ENCODE assay signal across 16 cellular contexts in genomic region chr17:41705271-41705991, GRCh38. TPM values are rescaled to one million over a fixed set of nuclear protein-coding genes. Genes with fewer than 3 reads are reported as not detected.
DNase-seq lines count a peak whose midpoint lies in the region; ATAC-seq and TF ChIP-seq lines count a peak whose summit lies in the region.
"Had no signal": no experiment of that assay in that cellular context is flagged by ENCODE, and none has a peak within 500 bp of the region (broad histone marks: within the 10 kb centered on the region; RNA-seq: fewer than 3 reads in every experiment).

No MANE protein-coding gene starts in this region.

- no peaks in the 10 kb centered on the region for H3K27me3 ChIP-seq in PC-9 (ENCODE audit: insufficient read depth, low read depth)

- POLR2A ChIA-PET in PC-9 (lab: Charles Lee; ENCODE audit: unreplicated experiment) = no interaction called here

- H3K4me3 ChIP-seq in PC-9 = no peak overlapping the region
- H3K4me3 ChIP-seq: GM12878, GM23248 had no signal

- H3K9me2 ChIP-seq in PC-9 (ENCODE audit: insufficient read depth) = no peaks in the 10 kb centered on the region

- H2AFZ ChIP-seq in PC-9 = no peak overlapping the region
- H2AFZ ChIP-seq: GM23248 had no signal

- H3F3A ChIP-seq in PC-9 (ENCODE audit: insufficient read depth, low read depth) = no peaks in the 10 kb centered on the region

- no peaks in the 10 kb centered on the region for H4K20me1 ChIP-seq in PC-9 (ENCODE audit: insufficient read depth)

- CTCF ChIA-PET in PC-9 (lab: Charles Lee) = no interaction called here

- H3K79me2 ChIP-seq in PC-9 (ENCODE audit: low read depth) = no peaks in the 10 kb centered on the region

- BruUV-seq in PC-9 (replicated peaks; lab: Mats Ljungman, UMichigan) = no TSS peak

- no peaks in the 10 kb centered on the region for H3K36me3 ChIP-seq in PC-9 (ENCODE audit: low read depth)

- peak; percentile 68 for DNase-seq in HT1080 (ENCODE audit: low read depth)
- peak; percentile 69 for DNase-seq in amniotic epithelial cell (ENCODE audit: low read depth)
- peak; percentile 52 for DNase-seq in iPS-NIHi11 (ENCODE audit: low spot score)
- DNase-seq in NAMALWA (ENCODE audit: low spot score) = no peak
- DNase-seq in PC-9 = no peak
- DNase-seq: activated CD8-positive, alpha-beta T cell treated with anti-CD3 and anti-CD28 coated beads, Interleukin-2, amount 10 ng/mL, durations not matched to agents 7 days and 5 days; GM23248; KG1; stimulated activated CD4-positive, alpha-beta T cell treated with anti-CD3 and anti-CD28 coated beads, Interleukin-4, amount 100 ng/mL, for 24 hours had no signal

- no peak for TF ChIP-seq CTCF in PC-9 (conservative IDR thresholded peaks at IDR 0.05)

- H3K4me2 ChIP-seq in PC-9 = no peak overlapping the region

- intact Hi-C loops in PC-9 (cut with micrococcal nuclease; ENCODE audit: unreplicated experiment) = no loop called here

- ATAC-seq in HG03378 (IDR thresholded peaks at IDR 0.05; ENCODE audit: unreplicated experiment) = no peak
- ATAC-seq: activated CD8-positive, alpha-beta T cell treated with anti-CD3 and anti-CD28 coated beads, Interleukin-2, amount 10 ng/mL, durations not matched to agents 7 days and 5 days; GM12878 had no signal

- peak overlapping the region; percentile 20 for H3K27ac ChIP-seq in temporal lobe (ENCODE audit: low read depth, low read length)
- no peak overlapping the region for H3K27ac ChIP-seq in PC-9
- H3K27ac ChIP-seq: GM23248 had no signal

- no peaks in the 10 kb centered on the region for H3K4me1 ChIP-seq in PC-9 (replicated peaks; ENCODE audit: insufficient read depth)

- H3K9me3 ChIP-seq in PC-9 (ENCODE audit: insufficient read depth, low read depth) = no peaks in the 10 kb centered on the region

RNA-seq across cellular contexts. Expression of gene GAST, which starts 6.7 kb away (rescaled TPM):
- total RNA-seq in HT1080 (2014; rRNA removed; shearing (Covaris generic)) = not detected in 2 replicates
- polyA plus RNA-seq in HT1080 (2015; cell fraction: cytosol; rRNA removed) = not detected in 2 replicates
- not detected in 2 replicates for polyA plus RNA-seq in HT1080 (2015; cell fraction: nucleus; rRNA removed)
- total RNA-seq in temporal lobe = not detected
- 0.87 TPM in 1 of 2 replicates, not detected in the other for total RNA-seq in PC-9 (2021)
- total RNA-seq: activated CD8-positive, alpha-beta T cell treated with anti-CD3 and anti-CD28 coated beads, Interleukin-2, amount 10 ng/mL, durations not matched to agents 7 days and 5 days; GM12878; GM23248; lung microvascular endothelial cell; OCI-LY7; posterior vena cava; T-helper 2 cell treated with Interferon-gamma antibody and Interleukin-4, amounts not matched to agents 100 ng/mL and 5 ng/mL, for 36 hours had no signal
- polyA plus RNA-seq: GM12878, GM23248 had no signal

RNA-seq across cellular contexts. Expression of gene EIF1, which starts 16.7 kb away (rescaled TPM):
- total RNA-seq in HT1080 (2014; rRNA removed; shearing (Covaris generic)) = 78.2 and 312 TPM in 2 replicates
- 402 and 484 TPM in 2 replicates for polyA plus RNA-seq in HT1080 (2015; cell fraction: cytosol; rRNA removed)
- 465 and 478 TPM in 2 replicates for polyA plus RNA-seq in HT1080 (2015; cell fraction: nucleus; rRNA removed)
- 126 TPM for total RNA-seq in temporal lobe
- 775 and 874 TPM in 2 replicates for total RNA-seq in PC-9 (2021)

RNA-seq across cellular contexts. Expression of gene HAP1, which starts 29.0 kb away (rescaled TPM):
- total RNA-seq in HT1080 (2014; rRNA removed; shearing (Covaris generic)) = 0.10 TPM in 1 of 2 replicates, not detected in the other
- polyA plus RNA-seq in HT1080 (2015; cell fraction: cytosol; rRNA removed) = 0.05 TPM in 1 of 2 replicates, not detected in the other
- 0.08 and 0.38 TPM in 2 replicates for polyA plus RNA-seq in HT1080 (2015; cell fraction: nucleus; rRNA removed)
- total RNA-seq in temporal lobe (under 0.01 TPM), PC-9 (2021) (1.1 and 2.2 TPM in 2 replicates)
- total RNA-seq: GM12878, GM23248 had no signal
- polyA plus RNA-seq: GM12878, GM23248 had no signal

Comparison
In these comparisons a context has a peak if more than half of its experiments do, and no peak if none do; other contexts are left out.
1. DNase-seq: peak in HT1080 (single experiment), amniotic epithelial cell (single experiment) and iPS-NIHi11 (single experiment); none in NAMALWA (single experiment) and PC-9 (0 of 2).